24 cellular contexts compared by ENCODE assay signal in the genomic region with DNA sequence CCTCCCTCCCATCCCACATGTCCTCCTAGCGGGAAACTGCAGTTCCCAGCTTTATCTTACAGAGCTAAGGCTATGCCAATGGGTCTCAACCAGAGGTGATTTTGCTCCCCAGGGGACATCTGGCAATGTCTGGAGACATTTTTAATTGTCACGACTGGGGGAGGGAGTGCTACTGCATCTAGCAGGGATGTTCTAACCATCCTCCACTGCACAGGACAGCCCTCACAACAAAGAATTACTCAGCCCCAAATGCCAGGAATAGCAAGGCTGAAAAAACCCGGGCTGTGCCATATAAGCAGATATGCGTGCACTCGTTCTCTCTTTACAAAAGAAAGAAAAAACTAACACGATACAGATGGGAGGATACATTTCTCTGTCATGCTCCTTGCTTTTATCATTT. TPM values are rescaled to one million over a fixed set of nuclear protein-coding genes. Genes with fewer than 3 reads are reported as not detected.
DNase-seq lines count a peak whose midpoint lies in the region; ATAC-seq and TF ChIP-seq lines count a peak whose summit lies in the region.
"Had no signal": no experiment of that assay in that cellular context is flagged by ENCODE, and none has a peak within 500 bp of the region (broad histone marks: within the 10 kb centered on the region; RNA-seq: fewer than 3 reads in every experiment).

No MANE protein-coding gene starts in this region.

- in situ Hi-C loops in gastrocnemius medialis (cut with MboI; ENCODE audit: low sequenced_read_pairs in 4 of 4): no loop called here

- H3K27ac Mint-ChIP-seq in mesothelial cell of epicardium: peak overlapping the region; percentile 72
- peak overlapping the region; percentile 76 for H3K27ac Mint-ChIP-seq in stimulated activated effector memory CD8-positive, alpha-beta T cell treated with anti-CD3 and anti-CD28 coated beads, Interleukin-12 subunit alpha, Interleukin-12 subunit beta, amount 100 ng/mL, for 72 hours
- H3K27ac Mint-ChIP-seq: GM23338 had no signal

- intact Hi-C loops in gastrocnemius medialis (cut with DNase I; ENCODE audit: low total_unique reads): no loop called here
- intact Hi-C loops in left ventricle myocardium superior (cut with micrococcal nuclease): no loop called here

- H3K27me3 ChIP-seq in BE2C: no peaks in the 10 kb centered on the region
- H3K27me3 ChIP-seq in gastrocnemius medialis: no peaks in the 10 kb centered on the region

- H3K4me1 ChIP-seq in BE2C: peaks cover 17% of the 10 kb centered on the region
- peaks cover 90 to 97% of the 10 kb centered on the region in 2 donors for H3K4me1 ChIP-seq in gastrocnemius medialis
- H3K4me1 ChIP-seq: A549 had no signal

- TF ChIP-seq POLR2A in gastrocnemius medialis (IDR thresholded peaks at IDR 0.05): no peak

- no peaks in the 10 kb centered on the region for H3K27me3 Mint-ChIP-seq in mesothelial cell of epicardium (ENCODE audit: low read depth)
- H3K27me3 Mint-ChIP-seq: CD4-positive, alpha-beta memory T cell had no signal

- ATAC-seq in gastrocnemius medialis (peak in 1 of 2 donors; percentile 6), HG02973 (IDR thresholded peaks at IDR 0.05; ENCODE audit: unreplicated experiment) (no peak), esophagus mucosa (no peak), left ventricle myocardium superior (no peak)
- ATAC-seq in stimulated activated effector memory CD8-positive, alpha-beta T cell treated with anti-CD3 and anti-CD28 coated beads, Interleukin-12 subunit alpha, Interleukin-12 subunit beta, amount 100 ng/mL, for 72 hours: no peak
- ATAC-seq: A549, GM23338, HCT116 had no signal

- H3K9me3 Mint-ChIP-seq in mesothelial cell of epicardium: no peaks in the 10 kb centered on the region
- H3K9me3 Mint-ChIP-seq in stimulated activated effector memory CD8-positive, alpha-beta T cell treated with anti-CD3 and anti-CD28 coated beads, Interleukin-12 subunit alpha, Interleukin-12 subunit beta, amount 100 ng/mL, for 72 hours: no peaks in the 10 kb centered on the region
- H3K9me3 Mint-ChIP-seq: GM23338, H9 had no signal

- H3K4me3 ChIP-seq in BE2C (ENCODE audit: low read depth, low read length) (no peak overlapping the region), gastrocnemius medialis (peak overlapping the region in 2 of 4 donors; percentile 1 to 42)
- H3K4me3 ChIP-seq: A549, GM23338 had no signal

- peaks cover 47% of the 10 kb centered on the region for H3K4me1 Mint-ChIP-seq in mesothelial cell of epicardium
- H3K4me1 Mint-ChIP-seq in stimulated activated effector memory CD8-positive, alpha-beta T cell treated with anti-CD3 and anti-CD28 coated beads, Interleukin-12 subunit alpha, Interleukin-12 subunit beta, amount 100 ng/mL, for 72 hours: peaks cover 17% of the 10 kb centered on the region

- H3K36me3 ChIP-seq in BE2C (peaks cover 75% of the 10 kb centered on the region), gastrocnemius medialis (peaks cover 0 to 17% of the 10 kb centered on the region in 2 donors)

- H3K27ac ChIP-seq in gastrocnemius medialis: peak overlapping the region; percentile 95 to 97 (median 96)
- H3K27ac ChIP-seq: A549 had no signal

- H3K36me3 Mint-ChIP-seq in mesothelial cell of epicardium: peaks cover 29% of the 10 kb centered on the region
- H3K36me3 Mint-ChIP-seq in stimulated activated effector memory CD8-positive, alpha-beta T cell treated with anti-CD3 and anti-CD28 coated beads, Interleukin-12 subunit alpha, Interleukin-12 subunit beta, amount 100 ng/mL, for 72 hours: peaks cover 75% of the 10 kb centered on the region

- TF ChIP-seq CTCF in BE2C (IDR thresholded peaks at IDR 0.05; ENCODE audit: low read depth, low read length) (no peak), mesothelial cell of epicardium (IDR thresholded peaks at IDR 0.05; ENCODE audit: unreplicated experiment) (no peak), gastrocnemius medialis (IDR thresholded peaks at IDR 0.05 in 4 of 5, conservative IDR thresholded peaks at IDR 0.05 in 1 of 5) (no peak)

- H3K9me3 ChIP-seq in BE2C (no peaks in the 10 kb centered on the region), gastrocnemius medialis (no peaks in the 10 kb centered on the region)
- H3K9me3 ChIP-seq: A549 had no signal

- H3K4me3 Mint-ChIP-seq in mesothelial cell of epicardium: no peak overlapping the region
- no peak overlapping the region for H3K4me3 Mint-ChIP-seq in stimulated activated effector memory CD8-positive, alpha-beta T cell treated with anti-CD3 and anti-CD28 coated beads, Interleukin-12 subunit alpha, Interleukin-12 subunit beta, amount 100 ng/mL, for 72 hours
- H3K4me3 Mint-ChIP-seq: CD4-positive, alpha-beta memory T cell; GM23338; H9 had no signal

- DNase-seq in BE2C: peak; percentile 58
- no peak for DNase-seq in mesothelial cell of epicardium (ENCODE audit: low spot score in 2 of 2, unreplicated experiment in 2 of 2)
- peak in 1 of 2 donors; percentile 35 for DNase-seq in gastrocnemius medialis
- no peak for DNase-seq in stimulated activated effector memory CD8-positive, alpha-beta T cell treated with anti-CD3 and anti-CD28 coated beads, Interleukin-12 subunit alpha, Interleukin-12 subunit beta, amount 100 ng/mL, for 72 hours (ENCODE audit: low spot score in 2 of 2)
- no peak for DNase-seq in left ventricle myocardium superior
- DNase-seq in medulla oblongata (ENCODE audit: extremely low spot score): no peak
- DNase-seq: 8988T; ACHN; AML-193; C1 segment of cervical spinal cord; Calu3; CD4-positive, alpha-beta memory T cell; COR-L47; DMS53; DMS79 treated with DMSO at 0.1 percent for 48 hours; GF-D8; H9 had no signal

RNA-seq across cellular contexts. Expression of gene MRPS18A, which starts 8.5 kb away (rescaled TPM):
- 166 TPM for polyA plus RNA-seq in BE2C (2012; ENCODE audit: insufficient read depth, insufficient read length, low read depth)
- total RNA-seq in mesothelial cell of epicardium (41.4 to 46.6 TPM (median 46.0 TPM) in 3 replicates), gastrocnemius medialis (100 to 1,000 TPM; 161 to 171 (median 168) TPM), esophagus mucosa (44.5 TPM), left ventricle myocardium superior (46.0 TPM)

RNA-seq across cellular contexts. Expression of gene RSPH9, which starts 34.2 kb away (rescaled TPM):
- 1.2 TPM for polyA plus RNA-seq in BE2C (2012; ENCODE audit: insufficient read depth, insufficient read length, low read depth)
- total RNA-seq in mesothelial cell of epicardium (0.80 to 0.88 TPM (median 0.82 TPM) in 3 replicates), gastrocnemius medialis (under 1 TPM in 1 of 4 donors, not detected in 3; 0.09 TPM), esophagus mucosa (not detected), left ventricle myocardium superior (0.15 TPM)
- total RNA-seq: CD4-positive, alpha-beta memory T cell; Daoy; H4 had no signal

RNA-seq across cellular contexts. Expression of gene MAD2L1BP, which starts 43.4 kb away (rescaled TPM):
- 189 TPM for polyA plus RNA-seq in BE2C (2012; ENCODE audit: insufficient read depth, insufficient read length, low read depth)
- total RNA-seq in mesothelial cell of epicardium (23.4 to 24.4 TPM (median 23.6 TPM) in 3 replicates), gastrocnemius medialis (10 to 100 TPM; 25.1 to 55.4 (median 25.2) TPM), esophagus mucosa (20.1 TPM), left ventricle myocardium superior (28.3 TPM)

RNA-seq across cellular contexts. Expression of gene GTPBP2, which starts 50.0 kb away (rescaled TPM):
- 221 TPM for polyA plus RNA-seq in BE2C (2012; ENCODE audit: insufficient read depth, insufficient read length, low read depth)
- total RNA-seq in mesothelial cell of epicardium (76.5 to 78.0 TPM (median 77.6 TPM) in 3 replicates), gastrocnemius medialis (10 to 100 TPM; 25.0 to 39.4 (median 27.1) TPM), esophagus mucosa (49.7 TPM), left ventricle myocardium superior (23.6 TPM)
